Comparison of ENCODE assay signal across 20 cellular contexts in the genomic region with DNA sequence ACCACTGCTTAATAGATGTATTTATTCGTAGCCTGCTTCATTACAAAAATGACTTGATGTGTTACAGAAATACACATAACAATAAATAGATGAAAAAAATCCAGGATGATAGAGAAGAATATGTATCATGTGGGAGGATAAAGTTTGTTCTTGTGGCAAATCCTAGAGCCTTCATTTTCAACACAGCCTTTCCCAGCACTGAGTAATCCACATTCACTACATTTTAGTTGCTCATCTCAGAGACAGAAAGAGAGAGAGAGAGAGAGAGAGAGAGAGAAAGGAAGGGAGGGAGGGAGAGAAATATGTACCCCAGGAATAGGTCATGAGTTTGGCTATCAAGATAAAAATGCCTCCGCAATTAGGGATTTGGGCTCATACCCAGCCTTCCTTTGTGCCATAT.
DNase-seq lines count a peak whose midpoint lies in the region; ATAC-seq and TF ChIP-seq lines count a peak whose summit lies in the region.
"Had no signal": no experiment of that assay in that cellular context is flagged by ENCODE, and none has a peak within 500 bp of the region (broad histone marks: within the 10 kb centered on the region; RNA-seq: fewer than 3 reads in every experiment).

No MANE protein-coding gene starts in this region.

- 0 out of 2 replicates have a peak, but pooled peaks cover 6% of the 10 kb centered on the region for H3K36me3 ChIP-seq in GM23248 (ENCODE audit: low read depth)

- CTCF ChIA-PET in Calu3 (lab: Charles Lee): no interaction called here

- no peak for ATAC-seq in central memory CD8-positive, alpha-beta T cell (replicated peaks; ENCODE audit: extremely low read depth, poor library complexity, severe bottlenecking)
- ATAC-seq: GM12878, GM23338, HepG2, PC-3 had no signal

- H3K4me1 Mint-ChIP-seq in Calu3 (ENCODE audit: low read depth, unreplicated experiment) (peaks cover 63% of the 10 kb centered on the region), nephron (peaks cover 43% of the 10 kb centered on the region)
- peaks cover 59% of the 10 kb centered on the region for H3K4me1 Mint-ChIP-seq in central memory CD8-positive, alpha-beta T cell

- H3K27ac ChIP-seq in GM23248: peak overlapping the region; percentile 35
- H3K27ac ChIP-seq: SJSA1 had no signal

- no peak overlapping the region for H3K4me3 ChIP-seq in GM23248
- H3K4me3 ChIP-seq: GM12878, GM23338, SJSA1 had no signal

- intact Hi-C loops in Calu3 (cut with micrococcal nuclease; ENCODE audit: unreplicated experiment): no loop called here

- H3K4me3 Mint-ChIP-seq in Calu3 (ENCODE audit: low read depth, unreplicated experiment) (no peak overlapping the region), nephron (no peak overlapping the region)
- H3K4me3 Mint-ChIP-seq in central memory CD8-positive, alpha-beta T cell: no peak overlapping the region
- H3K4me3 Mint-ChIP-seq: B cell; CD4-positive, CD25-positive, alpha-beta regulatory T cell; GM23338 had no signal

- H3K36me3 Mint-ChIP-seq in Calu3 (ENCODE audit: insufficient read depth, unreplicated experiment) (peaks cover 9% of the 10 kb centered on the region), nephron (ENCODE audit: low read depth) (peaks cover 15% of the 10 kb centered on the region)
- peaks cover 7% of the 10 kb centered on the region for H3K36me3 Mint-ChIP-seq in central memory CD8-positive, alpha-beta T cell (ENCODE audit: insufficient read depth)

- no peaks in the 10 kb centered on the region for H3K27me3 ChIP-seq in GM23248 (replicated peaks; ENCODE audit: insufficient read depth)
- H3K27me3 ChIP-seq: SJSA1 had no signal

- peaks cover 38% of the 10 kb centered on the region for H4K20me1 ChIP-seq in GM23248 (ENCODE audit: insufficient read depth)

- H3F3A ChIP-seq in GM23248 (ENCODE audit: insufficient read depth): peaks cover 93% of the 10 kb centered on the region

- 98 to 100% methylated on average over 2 of the region's 2 CpGs for WGBS in GM23248 (ENCODE audit: low coverage in 1 of 2, low lambda C conversion rate in 2 of 2, missing lambda C conversion rate in 2 of 2), 2 experiments

- no peak overlapping the region for H3K4me2 ChIP-seq in GM23248 (ENCODE audit: unreplicated experiment)
- H3K4me2 ChIP-seq: GM23338 had no signal

- no peak overlapping the region for H3K9ac ChIP-seq in GM23248

- H2AFZ ChIP-seq in GM23248: no peak overlapping the region
- H2AFZ ChIP-seq: GM23338 had no signal

- TF ChIP-seq CTCF in Calu3 (IDR thresholded peaks at IDR 0.05; ENCODE audit: unreplicated experiment) (no peak), nephron (IDR thresholded peaks at IDR 0.05; ENCODE audit: unreplicated experiment in 3 of 3) (no peak)

- peaks cover 100% of the 10 kb centered on the region for H3K79me2 ChIP-seq in GM23248 (ENCODE audit: insufficient read depth)

- H3K27me3 Mint-ChIP-seq in Calu3 (ENCODE audit: unreplicated experiment) (no peaks in the 10 kb centered on the region), nephron (ENCODE audit: low read depth) (no peaks in the 10 kb centered on the region)
- no peaks in the 10 kb centered on the region for H3K27me3 Mint-ChIP-seq in central memory CD8-positive, alpha-beta T cell
- H3K27me3 Mint-ChIP-seq: B cell; CD4-positive, CD25-positive, alpha-beta regulatory T cell had no signal

- BruUV-seq in Calu3 (replicated peaks; lab: Mats Ljungman, UMichigan): no TSS peak

- no peaks in the 10 kb centered on the region for H3K9me2 ChIP-seq in GM23248 (ENCODE audit: insufficient read depth)

- no peaks in the 10 kb centered on the region for H3K9me3 Mint-ChIP-seq in Calu3 (ENCODE audit: low read depth, unreplicated experiment)
- H3K9me3 Mint-ChIP-seq in central memory CD8-positive, alpha-beta T cell: no peaks in the 10 kb centered on the region
- no peaks in the 10 kb centered on the region for H3K9me3 Mint-ChIP-seq in nephron
- H3K9me3 Mint-ChIP-seq: CD4-positive, CD25-positive, alpha-beta regulatory T cell; GM23338 had no signal

- peaks cover 82% of the 10 kb centered on the region for H3K4me1 ChIP-seq in GM23248 (ENCODE audit: insufficient read depth)

- no peak for DNase-seq in Calu3
- DNase-seq in GM23248: peak; percentile 51
- DNase-seq in central memory CD8-positive, alpha-beta T cell (ENCODE audit: low spot score in 2 of 2): no peak
- DNase-seq in globus pallidus (ENCODE audit: low spot score): no peak
- DNase-seq in NCI-H1092 treated with DMSO at 0.1 percent for 48 hours (lab: John Stamatoyannopoulos, UW): no peak
- DNase-seq in G401 (ENCODE audit: low spot score): no peak
- DNase-seq: CD4-positive, CD25-positive, alpha-beta regulatory T cell; DMS79; GDM1; NCI-H1092; NCI-H2081 treated with DMSO at 0.1 percent for 48 hours; NCI-H510A treated with DMSO at 0.1 percent for 48 hours; NCI-H82; PC-3 had no signal

- peak overlapping the region; percentile 18 for H3K27ac Mint-ChIP-seq in Calu3 (ENCODE audit: unreplicated experiment)
- peak overlapping the region; percentile 65 for H3K27ac Mint-ChIP-seq in central memory CD8-positive, alpha-beta T cell (ENCODE audit: low read depth)
- peak overlapping the region in 2 of 3 experiments; percentile 5 to 16 for H3K27ac Mint-ChIP-seq in nephron
- H3K27ac Mint-ChIP-seq: B cell, GM23338 had no signal

- in situ Hi-C loops in GM23248 (cut with MboI) (no loop called here), G401 (cut with HindIII; ENCODE audit: low sequenced_read_pairs) (no loop called here)

- H3K9me3 ChIP-seq in GM23248 (ENCODE audit: low read depth): no peaks in the 10 kb centered on the region
- H3K9me3 ChIP-seq: SJSA1 had no signal

Comparison
In these comparisons a context has a peak if more than half of its experiments do, and no peak if none do; other contexts are left out.
1. H3K27ac Mint-ChIP-seq: peak in every context shown above with its lines; median percentile 65 in central memory CD8-positive, alpha-beta T cell; 18 in Calu3; 10 in nephron.